29 cellular contexts compared by ENCODE assay signal in genomic region chr7:1064581-1064980, GRCh38.
"Had no signal": no experiment of that assay in that cellular context is flagged by ENCODE, and none has a peak within 500 bp of the region (broad histone marks: within the 10 kb centered on the region; RNA-seq: fewer than 3 reads in every experiment).

No MANE protein-coding gene starts in this region.

- H3K36me3 ChIP-seq: gastrocnemius medialis, lower lobe of right lung, pancreas, stomach, thyroid gland, vagina had no signal

- H3K4me2 ChIP-seq: smooth muscle cell had no signal

- H3K4me3 ChIP-seq: hepatocyte, lower lobe of right lung, pancreas, smooth muscle cell, thyroid gland, vagina had no signal

- H3K27me3 ChIP-seq: dorsolateral prefrontal cortex, gastrocnemius medialis, hepatocyte, pancreas, stomach, thyroid gland, vagina had no signal

- DNase-seq: dorsolateral prefrontal cortex; effector CD4-positive, alpha-beta T cell; endodermal cell; foreskin fibroblast; gastrocnemius medialis; head of caudate nucleus; left colon; left ventricle myocardium superior; lower lobe of right lung; naive thymus-derived CD8-positive, alpha-beta T cell; nephron progenitor cell; occipital lobe; stimulated activated CD4-positive, alpha-beta T cell treated with anti-CD3 and anti-CD28 coated beads, Interleukin-12 subunit alpha, Interleukin-12 subunit beta, amount 100 ng/mL, for 4 hours; stimulated activated CD4-positive, alpha-beta T cell treated with anti-CD3 and anti-CD28 coated beads, Interleukin-1b, Interleukin-23, amount 100 ng/mL, for 48 hours; stimulated activated CD4-positive, alpha-beta T cell treated with anti-CD3 and anti-CD28 coated beads, Interleukin-4, amount 100 ng/mL, for 1 hour; stimulated activated CD8-positive, alpha-beta memory T cell treated with anti-CD3 and anti-CD28 coated beads, Interleukin-4, amount 100 ng/mL, for 48 hours; stimulated activated naive CD4-positive, alpha-beta T cell treated with Interleukin-2 at 50 U/mL for 16 hours; stomach; thyroid gland; trophoblast cell had no signal

- ATAC-seq: esophagus mucosa, left colon, left ventricle myocardium superior, sciatic nerve had no signal

- H3K27ac ChIP-seq: epithelial cell of prostate, gastrocnemius medialis, hepatocyte, lower lobe of right lung, pancreas, stomach, thyroid gland, vagina had no signal

- H3K9me3 ChIP-seq: gastrocnemius medialis, lower lobe of right lung, pancreas, stomach, thyroid gland, vagina had no signal

- FAIRE-seq: colon, islet of Langerhans, pancreas had no signal

- H3K79me2 ChIP-seq: hepatocyte had no signal

- H2AFZ ChIP-seq: hepatocyte had no signal
